ENCODE assay signal across 1 cellular context in genomic region chr3:177141899-177142651, GRCh38.
TF ChIP-seq lines count a peak whose summit lies in the region.

No MANE protein-coding gene starts in this region.

TF ChIP-seq in HepG2, 621 proteins besides CTCF, POLR2A, EP300 and RAD21 (continued from another document):
- TF ChIP-seq ZHX2 (IDR thresholded peaks at IDR 0.05; ENCODE audit: low read depth) (no peak), ZHX2 (CRISPR knock-in tag; IDR thresholded peaks at IDR 0.05; ENCODE audit: borderline replicate concordance) (no peak), TCF7L2 (IDR thresholded peaks at IDR 0.05; ENCODE audit: low read depth, low read length) (no peak), HNF4A (CRISPR knock-in tag; IDR thresholded peaks at IDR 0.05) (peak; percentile 31; the same call in 1 of the 2 replicates), KLF12 (CRISPR knock-in tag; IDR thresholded peaks at IDR 0.05; ENCODE audit: borderline replicate concordance) (no peak), RFX1 (IDR thresholded peaks at IDR 0.05) (peak; percentile 46), SNAPC4 (CRISPR knock-in tag; IDR thresholded peaks at IDR 0.05) (no peak), ZGPAT (CRISPR knock-in tag; IDR thresholded peaks at IDR 0.05) (no peak), RFX3 (CRISPR knock-in tag; IDR thresholded peaks at IDR 0.05) (peak; percentile 75)
TF ChIP-seq in HepG2: peak in this region for 5.
